In genomic region chr6:123208111-123208510, GRCh38 we compare ENCODE assay signal across 20 cellular contexts.
DNase-seq lines count a peak whose midpoint lies in the region; ATAC-seq, FAIRE-seq and TF ChIP-seq lines count a peak whose summit lies in the region.
"Had no signal": no experiment of that assay in that cellular context is flagged by ENCODE, and none has a peak within 500 bp of the region (broad histone marks: within the 10 kb centered on the region; RNA-seq: fewer than 3 reads in every experiment).

No MANE protein-coding gene starts in this region.

- no peak overlapping the region for H2BK15ac ChIP-seq in H1 (ENCODE audit: low read length)
- H2BK15ac ChIP-seq in mesenchymal stem cell (ENCODE audit: low read depth, poor library complexity, severe bottlenecking), result no peak overlapping the region

- DNase-seq in COLO829 (ENCODE audit: low spot score) (peak; percentile 5), H1 (ENCODE audit: low read depth in 1 of 2, low spot score in 2 of 2) (no peak), mesenchymal stem cell (no peak), Calu3 (no peak)
- DNase-seq in stimulated activated CD8-positive, alpha-beta memory T cell treated with anti-CD3 and anti-CD28 coated beads, Interleukin-4, amount 100 ng/mL, for 48 hours, result no peak
- DNase-seq: CD4-positive, CD25-positive, alpha-beta regulatory T cell; CD8-positive, alpha-beta T cell; DMS53; DMS79 treated with DMSO at 0.1 percent for 48 hours; GF-D8; GM23248; HFFc6 had no signal

- TF ChIP-seq EP300 in H1 (IDR thresholded peaks at IDR 0.05; ENCODE audit: borderline replicate concordance in 1 of 2, low read depth in 2 of 2, low read length in 2 of 2), result no peak

- H3K9me3 Mint-ChIP-seq in Calu3 (ENCODE audit: low read depth, unreplicated experiment), result no peaks in the 10 kb centered on the region
- H3K9me3 Mint-ChIP-seq: CD8-positive, alpha-beta T cell had no signal

- H3K4me3 ChIP-seq in H1 (ENCODE audit: extremely low read depth in 1 of 4, insufficient read depth in 2 of 4, low read depth in 3 of 4, low read length in 4 of 4) (no peak overlapping the region), mesenchymal stem cell (ENCODE audit: insufficient read depth in 1 of 2, low read depth in 1 of 2, low read length in 2 of 2) (no peak overlapping the region)
- H3K4me3 ChIP-seq: BLaER1, GM23248, HAP-1 had no signal

- 79% methylated on average over 3 of the region's 3 CpGs; no CpG with 5 or more reads in 1 of the 2 experiments for WGBS in H1 (ENCODE audit: extremely low coverage in 1 of 2, insufficient coverage in 1 of 2, insufficient read length in 1 of 2, insufficient replicate concordance in 2 of 2, low coverage in 1 of 2, low lambda C conversion rate in 2 of 2, missing lambda C conversion rate in 1 of 2), 2 experiments
- WGBS in mesenchymal stem cell, result 100% methylated on average over 1 of the region's 3 CpGs

- TF ChIP-seq POLR2A in H1 (IDR thresholded peaks at IDR 0.05; ENCODE audit: control extremely low read depth in 1 of 2, low read depth in 2 of 2, low read length in 2 of 2), result no peak

- CTCF ChIA-PET in H1 (lab: Charles Lee; ENCODE audit: partially characterized antibody), result interaction anchor here (0.6 kb wide), 1 partner anchor 84 kb away, joined by 6 read pairs; no protein-coding TSS in a partner anchor
- CTCF ChIA-PET in Calu3 (lab: Charles Lee), result no interaction called here

- H2AK5ac ChIP-seq in H1 (ENCODE audit: low read depth, low read length), result no peak overlapping the region
- H2AK5ac ChIP-seq in mesenchymal stem cell (ENCODE audit: low read length, severe bottlenecking), result no peak overlapping the region

- H3K4me1 Mint-ChIP-seq in Calu3 (ENCODE audit: low read depth, unreplicated experiment), result no peaks in the 10 kb centered on the region
- H3K4me1 Mint-ChIP-seq: B cell; CD4-positive, CD25-positive, alpha-beta regulatory T cell had no signal

- H3K9ac ChIP-seq in H1 (replicated peaks in 1 of 4; ENCODE audit: extremely low read depth in 1 of 4, low read depth in 3 of 4, low read length in 3 of 4) (no peak overlapping the region), mesenchymal stem cell (ENCODE audit: low read length) (no peak overlapping the region)
- H3K9ac ChIP-seq: BLaER1, GM23248 had no signal

- H3K14ac ChIP-seq in H1 (ENCODE audit: insufficient read length), result no peak overlapping the region
- H3K14ac ChIP-seq in mesenchymal stem cell (ENCODE audit: low read length in 2 of 2), result no peak overlapping the region

- intact Hi-C loops in Calu3 (cut with micrococcal nuclease; ENCODE audit: unreplicated experiment), result no loop called here

- H3K4me2 ChIP-seq in H1 (ENCODE audit: insufficient read depth in 1 of 2, low read depth in 2 of 2, low read length in 2 of 2), result no peak overlapping the region
- peak overlapping the region; percentile 5 for H3K4me2 ChIP-seq in mesenchymal stem cell (ENCODE audit: low read length, poor library complexity, severe bottlenecking)
- H3K4me2 ChIP-seq: BLaER1 had no signal

- H3K4ac ChIP-seq in H1 (replicated peaks; ENCODE audit: insufficient read length, low read depth, low read length), result no peak overlapping the region
- H3K4ac ChIP-seq in mesenchymal stem cell (ENCODE audit: low read depth in 1 of 2, low read length in 2 of 2), result no peak overlapping the region

- H2BK120ac ChIP-seq in H1 (replicated peaks; ENCODE audit: low read depth, low read length), result no peak overlapping the region
- no peak overlapping the region for H2BK120ac ChIP-seq in mesenchymal stem cell (ENCODE audit: low read depth, low read length)

- H3K9me3 ChIP-seq in H1 (ENCODE audit: insufficient read depth in 2 of 2, low read depth in 1 of 2, low read length in 1 of 2), result no peaks in the 10 kb centered on the region
- no peaks in the 10 kb centered on the region for H3K9me3 ChIP-seq in mesenchymal stem cell (ENCODE audit: control insufficient read depth, low read length)
- H3K9me3 ChIP-seq: BLaER1, HAP-1 had no signal

- H3K36me3 ChIP-seq in H1 (ENCODE audit: control insufficient read depth in 2 of 4, insufficient read depth in 4 of 4, low read length in 3 of 4), result no peaks in the 10 kb centered on the region
- H3K36me3 ChIP-seq in mesenchymal stem cell (ENCODE audit: control insufficient read depth in 1 of 2, insufficient read depth in 2 of 2, low read depth in 1 of 2, low read length in 2 of 2), result no peaks in the 10 kb centered on the region
- H3K36me3 ChIP-seq: BLaER1, HAP-1 had no signal

- H3K27me3 Mint-ChIP-seq in Calu3 (ENCODE audit: unreplicated experiment), result no peaks in the 10 kb centered on the region
- H3K27me3 Mint-ChIP-seq: B cell; CD4-positive, CD25-positive, alpha-beta regulatory T cell had no signal

- no peak for ATAC-seq in HG03571 (IDR thresholded peaks at IDR 0.05; ENCODE audit: unreplicated experiment)
- ATAC-seq: CD8-positive, alpha-beta T cell had no signal

- no peaks in the 10 kb centered on the region for H3K23me2 ChIP-seq in H1 (ENCODE audit: low read depth, low read length)

- H3K18ac ChIP-seq in H1 (ENCODE audit: extremely low read depth, low read length) (no peak overlapping the region), mesenchymal stem cell (ENCODE audit: low read depth in 1 of 2, low read length in 2 of 2) (no peak overlapping the region)

- H2BK5ac ChIP-seq in H1 (ENCODE audit: low read depth, low read length) (no peak overlapping the region), mesenchymal stem cell (ENCODE audit: low read depth, low read length, poor library complexity, severe bottlenecking) (no peak overlapping the region)

- no peak overlapping the region for H2BK20ac ChIP-seq in H1 (ENCODE audit: low read length)

- no peak overlapping the region for H3K27ac Mint-ChIP-seq in Calu3 (ENCODE audit: unreplicated experiment)
- H3K27ac Mint-ChIP-seq: B cell; CD4-positive, CD25-positive, alpha-beta regulatory T cell; CD8-positive, alpha-beta T cell; HFFc6 had no signal

- no peaks in the 10 kb centered on the region for H4K20me1 ChIP-seq in H1 (replicated peaks in 1 of 2; ENCODE audit: control insufficient read depth in 1 of 2, insufficient read depth in 2 of 2, low read length in 2 of 2)
- H4K20me1 ChIP-seq: BLaER1 had no signal

- no peak for TF ChIP-seq RAD21 in H1 (IDR thresholded peaks at IDR 0.05 in 1 of 2, conservative IDR thresholded peaks at IDR 0.05 in 1 of 2; ENCODE audit: low read depth in 2 of 2, low read length in 2 of 2)

- H3K4me1 ChIP-seq in H1 (replicated peaks in 1 of 4; ENCODE audit: control insufficient read depth in 3 of 4, insufficient read depth in 4 of 4, low read length in 3 of 4) (no peaks in the 10 kb centered on the region; a peak in 1 of 7 replicates), mesenchymal stem cell (ENCODE audit: control insufficient read depth, insufficient read depth, low read depth, low read length) (no peaks in the 10 kb centered on the region)
- H3K4me1 ChIP-seq: BLaER1, HAP-1 had no signal

- H3K4me3 Mint-ChIP-seq in Calu3 (ENCODE audit: low read depth, unreplicated experiment), result no peak overlapping the region
- H3K4me3 Mint-ChIP-seq: B cell; CD4-positive, CD25-positive, alpha-beta regulatory T cell; CD8-positive, alpha-beta T cell; HFFc6 had no signal

- H3K79me1 ChIP-seq in H1 (ENCODE audit: low read depth, low read length), result no peaks in the 10 kb centered on the region
- no peaks in the 10 kb centered on the region for H3K79me1 ChIP-seq in mesenchymal stem cell (replicated peaks; ENCODE audit: low read length, poor library complexity, severe bottlenecking)

- H3K23ac ChIP-seq in H1 (ENCODE audit: insufficient read length), result no peak overlapping the region
- no peak overlapping the region for H3K23ac ChIP-seq in mesenchymal stem cell (ENCODE audit: low read length in 2 of 2)

- H2AFZ ChIP-seq in H1 (ENCODE audit: low read length) (peak overlapping the region; percentile 75; the same call in 1 of the 2 replicates), mesenchymal stem cell (ENCODE audit: low read depth, low read length) (no peak overlapping the region)
- H2AFZ ChIP-seq: GM23248 had no signal

- POLR2A ChIA-PET in H1 (lab: Charles Lee; ENCODE audit: partially characterized antibody), result no interaction called here

- H2BK12ac ChIP-seq in H1 (ENCODE audit: low read depth, low read length) (no peak overlapping the region), mesenchymal stem cell (ENCODE audit: low read length in 2 of 2) (no peak overlapping the region)

- no peak for FAIRE-seq in H1 (lab: Jason Lieb, UNC)
- FAIRE-seq: GM12891, GM18507, H54 had no signal

- H4K8ac ChIP-seq in H1 (ENCODE audit: extremely low read depth, insufficient read depth, low read length) (no peak overlapping the region; the same call in 1 of the 2 replicates), mesenchymal stem cell (ENCODE audit: low read length) (no peak overlapping the region)

- no peak overlapping the region for H4K5ac ChIP-seq in H1 (ENCODE audit: insufficient read length, low read depth, low read length)

- no peak overlapping the region for H3K56ac ChIP-seq in H1 (replicated peaks; ENCODE audit: insufficient read length, low read depth, low read length)

- H3K79me2 ChIP-seq in H1 (ENCODE audit: control insufficient read depth in 1 of 2, insufficient read depth in 2 of 2, low read length in 2 of 2), result no peaks in the 10 kb centered on the region

- H3K27me3 ChIP-seq in H1 (replicated peaks in 1 of 4; ENCODE audit: control insufficient read depth in 3 of 4, extremely low read depth in 1 of 4, insufficient read depth in 3 of 4, low read length in 3 of 4) (no peaks in the 10 kb centered on the region), mesenchymal stem cell (ENCODE audit: control insufficient read depth in 1 of 2, insufficient read depth in 1 of 2, low read length in 2 of 2) (no peaks in the 10 kb centered on the region)
- H3K27me3 ChIP-seq: BLaER1 had no signal

- H4K91ac ChIP-seq in H1 (replicated peaks; ENCODE audit: insufficient read length, low read length) (no peak overlapping the region), mesenchymal stem cell (ENCODE audit: low read length) (no peak overlapping the region)

- no TSS peak for BruUV-seq in Calu3 (replicated peaks; lab: Mats Ljungman, UMichigan)

- H3K36me3 Mint-ChIP-seq in Calu3 (ENCODE audit: insufficient read depth, unreplicated experiment), result no peaks in the 10 kb centered on the region
- H3K36me3 Mint-ChIP-seq: CD4-positive, CD25-positive, alpha-beta regulatory T cell; CD8-positive, alpha-beta T cell had no signal

- TF ChIP-seq CTCF in H1 (IDR thresholded peaks at IDR 0.05; ENCODE audit: control extremely low read depth in 1 of 3, insufficient read depth in 1 of 3, low read depth in 1 of 3, low read length in 3 of 3) (no peak), Calu3 (IDR thresholded peaks at IDR 0.05; ENCODE audit: unreplicated experiment) (no peak)

- H3K27ac ChIP-seq in H1 (ENCODE audit: low read depth, low read length), result no peak overlapping the region
- H3K27ac ChIP-seq in mesenchymal stem cell (ENCODE audit: low read length, poor library complexity, severe bottlenecking), result no peak overlapping the region
- H3K27ac ChIP-seq: BLaER1, C4-2B, GM23248 had no signal

TF ChIP-seq in H1, 55 proteins besides CTCF, POLR2A, EP300 and RAD21 (continues in another document):
- TF ChIP-seq ZNF274 (IDR thresholded peaks at IDR 0.05; ENCODE audit: borderline replicate concordance, extremely low read depth, low read length) (no peak), EGR1 (IDR thresholded peaks at IDR 0.05; ENCODE audit: borderline replicate concordance, low read depth, low read length) (no peak)
